Comparison of ENCODE assay signal across 18 cellular contexts in the genomic region with DNA sequence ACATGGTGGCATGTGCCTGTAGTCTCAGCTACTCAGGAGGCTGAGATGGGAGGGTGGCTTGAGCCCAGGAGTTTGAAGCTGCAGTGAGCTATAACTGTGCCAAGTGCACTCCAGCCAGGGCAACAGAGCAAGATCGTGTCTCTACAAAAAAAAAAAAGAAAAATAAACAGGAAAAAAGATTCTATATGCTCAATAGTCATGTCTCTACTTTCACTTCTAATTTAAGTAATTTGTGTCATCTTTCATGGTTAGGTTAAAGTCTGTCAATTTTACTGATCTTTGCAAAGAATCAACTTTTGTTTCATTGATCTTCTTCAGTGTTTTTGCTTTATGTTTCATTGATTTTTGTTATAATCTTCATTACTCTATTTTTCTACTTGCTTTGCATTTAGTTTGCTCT.
DNase-seq lines count a peak whose midpoint lies in the region; ATAC-seq and TF ChIP-seq lines count a peak whose summit lies in the region.
"Had no signal": no experiment of that assay in that cellular context is flagged by ENCODE, and none has a peak within 500 bp of the region (broad histone marks: within the 10 kb centered on the region; RNA-seq: fewer than 3 reads in every experiment).

No MANE protein-coding gene starts in this region.

- H3K36me3 Mint-ChIP-seq in activated T-cell treated with anti-CD3 and anti-CD28 coated beads, Interleukin-2, amount 50 U/mL, for 72 hours (ENCODE audit: insufficient read depth in 2 of 2), result peaks cover 12% of the 10 kb centered on the region in 2 donors
- H3K36me3 Mint-ChIP-seq in activated T-helper 17 cell treated with anti-CD3 and anti-CD28 coated beads, Interleukin-2, amount 50 U/mL, for 72 hours (ENCODE audit: low read depth), result peaks cover 53% of the 10 kb centered on the region

- WGBS in right cardiac atrium, result 75% methylated on average over 1 of the region's 1 CpG

- no peak for DNase-seq in activated T-cell treated with anti-CD3 and anti-CD28 coated beads, Interleukin-2, amount 50 U/mL, for 72 hours
- no peak for DNase-seq in activated T-cell treated with anti-CD3 and anti-CD28 coated beads, Interleukin-2, amount 50 U/mL, for 48 hours
- DNase-seq in right cardiac atrium, result no peak
- DNase-seq in BE2C, result no peak
- DNase-seq: CD4-positive, CD25-positive, alpha-beta regulatory T cell; CD8-positive, alpha-beta memory T cell; DMS 273 treated with DMSO at 0.1 percent for 48 hours; DMS79; EL; GDM1; GOT3; HFFc6 had no signal

- no peaks in the 10 kb centered on the region for H3K27me3 Mint-ChIP-seq in activated T-cell treated with anti-CD3 and anti-CD28 coated beads, Interleukin-2, amount 50 U/mL, for 72 hours (ENCODE audit: low read depth)
- H3K27me3 Mint-ChIP-seq in activated T-helper 17 cell treated with anti-CD3 and anti-CD28 coated beads, Interleukin-2, amount 50 U/mL, for 72 hours, result no peaks in the 10 kb centered on the region
- H3K27me3 Mint-ChIP-seq: CD4-positive, CD25-positive, alpha-beta regulatory T cell; CD8-positive, alpha-beta memory T cell had no signal

- H3K4me3 Mint-ChIP-seq in activated T-cell treated with anti-CD3 and anti-CD28 coated beads, Interleukin-2, amount 50 U/mL, for 72 hours, result peak overlapping the region in 1 of 2 donors; percentile 32
- H3K4me3 Mint-ChIP-seq in activated T-helper 17 cell treated with anti-CD3 and anti-CD28 coated beads, Interleukin-2, amount 50 U/mL, for 72 hours, result no peak overlapping the region
- H3K4me3 Mint-ChIP-seq: CD4-positive, CD25-positive, alpha-beta regulatory T cell; CD8-positive, alpha-beta memory T cell; HFFc6 had no signal

- peaks cover 0 to 4% of the 10 kb centered on the region in 2 donors for H3K9me3 Mint-ChIP-seq in activated T-cell treated with anti-CD3 and anti-CD28 coated beads, Interleukin-2, amount 50 U/mL, for 72 hours
- no peaks in the 10 kb centered on the region for H3K9me3 Mint-ChIP-seq in activated T-helper 17 cell treated with anti-CD3 and anti-CD28 coated beads, Interleukin-2, amount 50 U/mL, for 72 hours
- H3K9me3 Mint-ChIP-seq: CD8-positive, alpha-beta memory T cell; HFFc6 had no signal

- no peak for TF ChIP-seq CTCF in BE2C (IDR thresholded peaks at IDR 0.05; ENCODE audit: low read depth, low read length)

- intact Hi-C loops in right cardiac atrium (cut with DNase I), result no loop called here

- no peak overlapping the region for H3K27ac Mint-ChIP-seq in activated T-cell treated with anti-CD3 and anti-CD28 coated beads, Interleukin-2, amount 50 U/mL, for 72 hours
- H3K27ac Mint-ChIP-seq in activated T-helper 17 cell treated with anti-CD3 and anti-CD28 coated beads, Interleukin-2, amount 50 U/mL, for 72 hours, result no peak overlapping the region
- H3K27ac Mint-ChIP-seq: CD4-positive, CD25-positive, alpha-beta regulatory T cell; HFFc6 had no signal

- H3K27ac ChIP-seq in right cardiac atrium (ENCODE audit: low read length), result no peak overlapping the region
- H3K27ac ChIP-seq: BLaER1, C4-2B had no signal

- peak; percentile 15 to 44 for ATAC-seq in activated T-cell treated with anti-CD3 and anti-CD28 coated beads, Interleukin-2, amount 50 U/mL, for 72 hours (replicated peaks in 1 of 2)
- ATAC-seq in GM18870 (IDR thresholded peaks at IDR 0.05; ENCODE audit: unreplicated experiment), result peak; percentile 50
- ATAC-seq in activated T-helper 17 cell treated with anti-CD3 and anti-CD28 coated beads, Interleukin-2, amount 50 U/mL, for 72 hours (replicated peaks), result peak; percentile 31
- no peak for ATAC-seq in right cardiac atrium
- no peak for ATAC-seq in GM21423 (IDR thresholded peaks at IDR 0.05; ENCODE audit: unreplicated experiment)

- H3K4me1 Mint-ChIP-seq in activated T-cell treated with anti-CD3 and anti-CD28 coated beads, Interleukin-2, amount 50 U/mL, for 72 hours (ENCODE audit: low read depth), result peaks cover 14% of the 10 kb centered on the region
- peaks cover 5% of the 10 kb centered on the region for H3K4me1 Mint-ChIP-seq in activated T-helper 17 cell treated with anti-CD3 and anti-CD28 coated beads, Interleukin-2, amount 50 U/mL, for 72 hours

- peaks cover 58% of the 10 kb centered on the region for H3K36me3 ChIP-seq in BE2C
- H3K36me3 ChIP-seq: BLaER1, HAP-1 had no signal

- no peaks in the 10 kb centered on the region for H3K27me3 ChIP-seq in right cardiac atrium (ENCODE audit: control insufficient read depth, insufficient read depth)
- no peaks in the 10 kb centered on the region for H3K27me3 ChIP-seq in BE2C
- H3K27me3 ChIP-seq: BLaER1 had no signal

- H3K9me3 ChIP-seq in right cardiac atrium (ENCODE audit: control insufficient read depth, low read length) (no peaks in the 10 kb centered on the region), BE2C (no peaks in the 10 kb centered on the region)
- H3K9me3 ChIP-seq: BLaER1, HAP-1 had no signal

- H3K4me3 ChIP-seq in right cardiac atrium (ENCODE audit: low read length) (no peak overlapping the region), BE2C (ENCODE audit: low read depth, low read length) (no peak overlapping the region)
- H3K4me3 ChIP-seq: BLaER1, HAP-1 had no signal

- H3K4me1 ChIP-seq in right cardiac atrium (ENCODE audit: control insufficient read depth, insufficient read depth, low read length), result no peaks in the 10 kb centered on the region
- peaks cover under 1% of the 10 kb centered on the region; the same call in 1 of the 2 replicates for H3K4me1 ChIP-seq in BE2C
- H3K4me1 ChIP-seq: HAP-1 had no signal

Comparison
In these comparisons a context has a peak if more than half of its experiments do, and no peak if none do; other contexts are left out.
1. ATAC-seq: peak in activated T-cell treated with anti-CD3 and anti-CD28 coated beads, Interleukin-2, amount 50 U/mL, for 72 hours (2 of 2), GM18870 (single experiment) and activated T-helper 17 cell treated with anti-CD3 and anti-CD28 coated beads, Interleukin-2, amount 50 U/mL, for 72 hours (single experiment); none in right cardiac atrium (0 of 2) and GM21423 (single experiment).